2 cellular contexts compared by ENCODE assay signal in the genomic region with DNA sequence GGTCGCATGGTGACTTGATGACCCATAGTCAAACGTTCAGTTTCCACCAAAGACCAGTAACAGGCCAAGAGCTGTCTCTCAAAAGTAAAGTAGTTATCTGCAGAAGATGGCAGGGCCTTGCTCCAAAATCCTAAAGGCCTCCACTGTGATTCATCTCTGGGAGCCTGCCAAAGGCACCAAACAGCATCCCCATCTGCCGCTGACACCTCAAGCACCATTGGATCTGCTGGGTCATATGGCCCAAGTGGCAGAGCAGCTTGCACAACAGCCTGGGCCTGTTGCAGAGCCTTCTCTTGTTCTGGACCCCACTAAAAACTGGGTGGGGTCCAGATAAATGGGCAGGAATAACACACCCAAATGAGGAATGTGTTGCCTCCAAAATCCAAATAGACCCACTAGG. TPM values are rescaled to one million over a fixed set of nuclear protein-coding genes. Genes with fewer than 3 reads are reported as not detected.
"Had no signal": no experiment of that assay in that cellular context is flagged by ENCODE, and none has a peak within 500 bp of the region (broad histone marks: within the 10 kb centered on the region; RNA-seq: fewer than 3 reads in every experiment).

No MANE protein-coding gene starts in this region.

RNA-seq across cellular contexts. Expression of gene SMKR1, which starts 55.4 kb away (rescaled TPM):
- total RNA-seq: aorta, breast epithelium had no signal
